Comparison of ENCODE assay signal across 12 cellular contexts in the genomic region with DNA sequence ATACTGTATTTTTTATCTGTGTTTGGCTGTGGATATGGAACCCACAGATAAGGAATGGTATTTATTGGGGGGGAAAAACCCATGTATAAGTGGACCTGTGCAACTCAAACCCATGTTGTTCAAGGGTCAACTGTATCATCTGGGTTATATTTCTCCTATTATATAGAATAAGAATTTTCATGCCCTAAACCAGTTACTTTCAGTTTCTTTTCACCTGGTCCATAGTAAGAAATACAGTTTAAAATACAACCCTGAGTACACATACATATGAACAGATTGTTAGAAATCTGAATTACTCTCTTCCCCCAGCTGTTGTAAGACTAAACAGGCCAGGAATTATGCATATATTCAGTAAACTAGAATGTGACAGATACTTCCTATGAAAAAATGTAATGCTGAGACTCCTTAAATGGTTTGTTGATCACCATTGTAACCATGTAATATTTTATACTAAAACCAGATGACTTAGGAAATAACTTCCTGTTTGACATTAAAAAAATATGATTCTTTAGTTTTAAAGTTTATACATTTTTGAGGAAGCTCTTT. TPM values are rescaled to one million over a fixed set of nuclear protein-coding genes. Genes with fewer than 3 reads are reported as not detected.
A peak's percentile ranks its signal among the peaks of the same experiment; 100 is the strongest.
DNase-seq lines count a peak whose midpoint lies in the region; ATAC-seq and TF ChIP-seq lines count a peak whose summit lies in the region.
"Had no signal": no experiment of that assay in that cellular context is flagged by ENCODE, and none has a peak within 500 bp of the region (broad histone marks: within the 10 kb centered on the region; RNA-seq: fewer than 3 reads in every experiment).

No MANE protein-coding gene starts in this region.

- H2BK120ac ChIP-seq in mesenchymal stem cell (ENCODE audit: low read depth, low read length) = no peak overlapping the region

- peaks cover 4% of the 10 kb centered on the region for H3K79me1 ChIP-seq in mesenchymal stem cell (replicated peaks; ENCODE audit: low read length, poor library complexity, severe bottlenecking)

- peak overlapping the region; percentile 50 for H3K4me3 Mint-ChIP-seq in CD8-positive, alpha-beta T cell
- no peak overlapping the region for H3K4me3 Mint-ChIP-seq in neural progenitor cell

- no peaks in the 10 kb centered on the region for H3K9me3 ChIP-seq in CD8-positive, alpha-beta T cell (ENCODE audit: low read length)
- H3K9me3 ChIP-seq in mesenchymal stem cell (ENCODE audit: control insufficient read depth, low read length) = peaks cover 2% of the 10 kb centered on the region
- no peaks in the 10 kb centered on the region for H3K9me3 ChIP-seq in neural progenitor cell (ENCODE audit: low read depth)
- H3K9me3 ChIP-seq: testis had no signal

- H2AFZ ChIP-seq in mesenchymal stem cell (ENCODE audit: low read depth, low read length) (no peak overlapping the region), neural progenitor cell (replicated peaks) (no peak overlapping the region)

- no peaks in the 10 kb centered on the region for H3K9me3 Mint-ChIP-seq in CD8-positive, alpha-beta T cell
- no peaks in the 10 kb centered on the region for H3K9me3 Mint-ChIP-seq in neural progenitor cell

- intact Hi-C loops in CD8-positive, alpha-beta T cell (cut with DNase I, micrococcal nuclease) = loop anchor here in 1 of 2 experiments (2.0 kb wide), 2 partner anchors 15 to 17 kb away; no protein-coding TSS in a partner anchor

- no peak overlapping the region for H2BK12ac ChIP-seq in mesenchymal stem cell (ENCODE audit: low read length in 2 of 2)

- no peak overlapping the region for H3K14ac ChIP-seq in mesenchymal stem cell (ENCODE audit: low read length in 2 of 2)

- H3K27ac ChIP-seq in CD8-positive, alpha-beta T cell (ENCODE audit: low read depth, low read length) = no peak overlapping the region
- H3K27ac ChIP-seq in mesenchymal stem cell (ENCODE audit: low read length, poor library complexity, severe bottlenecking) = no peak overlapping the region
- no peak overlapping the region for H3K27ac ChIP-seq in neural progenitor cell
- H3K27ac ChIP-seq: testis had no signal

- H3K4me1 Mint-ChIP-seq in CD8-positive, alpha-beta T cell (ENCODE audit: low read depth) = peaks cover 37% of the 10 kb centered on the region
- no peaks in the 10 kb centered on the region for H3K4me1 Mint-ChIP-seq in neural progenitor cell

- POLR2A ChIA-PET in CD8-positive, alpha-beta T cell (lab: Charles Lee) = interaction anchor here (0.7 kb wide), 1 partner anchor 40 kb away, joined by 3 read pairs; no protein-coding TSS in a partner anchor

- H3K27me3 ChIP-seq in CD8-positive, alpha-beta T cell (ENCODE audit: insufficient read depth, low read length) = no peaks in the 10 kb centered on the region
- H3K27me3 ChIP-seq in mesenchymal stem cell (ENCODE audit: control insufficient read depth in 1 of 2, insufficient read depth in 1 of 2, low read length in 2 of 2) (no peaks in the 10 kb centered on the region), neural progenitor cell (no peaks in the 10 kb centered on the region)
- H3K27me3 ChIP-seq: testis had no signal

- H4K20me1 ChIP-seq in neural progenitor cell (ENCODE audit: low read depth) = no peaks in the 10 kb centered on the region

- TF ChIP-seq CTCF in CD8-positive, alpha-beta T cell (IDR thresholded peaks at IDR 0.05) = no peak
- no peak for TF ChIP-seq CTCF in neural progenitor cell (IDR thresholded peaks at IDR 0.05)

- no peak overlapping the region for H3K4me3 ChIP-seq in CD8-positive, alpha-beta T cell (ENCODE audit: low read depth, low read length)
- peak overlapping the region in 1 of 2 experiments; percentile 50 for H3K4me3 ChIP-seq in mesenchymal stem cell (ENCODE audit: insufficient read depth in 1 of 2, low read depth in 1 of 2, low read length in 2 of 2)
- H3K4me3 ChIP-seq in neural progenitor cell = no peak overlapping the region
- H3K4me3 ChIP-seq: K562, testis had no signal

- no peaks in the 10 kb centered on the region for H3K27me3 Mint-ChIP-seq in CD8-positive, alpha-beta T cell (ENCODE audit: low read depth)
- H3K27me3 Mint-ChIP-seq in neural progenitor cell (ENCODE audit: insufficient read depth, low read depth) = no peaks in the 10 kb centered on the region

- CTCF ChIA-PET in CD8-positive, alpha-beta T cell (lab: Charles Lee) = interaction anchor here (1.0 to 2.7 kb wide), 2 partner anchors 574 to 584 kb away, joined by 3 to 16 read pairs; a partner anchor contains a TSS

- no peak overlapping the region for H3K23ac ChIP-seq in mesenchymal stem cell (ENCODE audit: low read length in 2 of 2)

- H3K27ac Mint-ChIP-seq in CD8-positive, alpha-beta T cell = peak overlapping the region; percentile 33
- H3K27ac Mint-ChIP-seq in neural progenitor cell = no peak overlapping the region

- H2BK15ac ChIP-seq in mesenchymal stem cell (ENCODE audit: low read depth, poor library complexity, severe bottlenecking) = no peak overlapping the region

- H3K36me3 ChIP-seq in CD8-positive, alpha-beta T cell (ENCODE audit: insufficient read depth, low read length) = no peaks in the 10 kb centered on the region
- H3K36me3 ChIP-seq in mesenchymal stem cell (ENCODE audit: control insufficient read depth in 1 of 2, insufficient read depth in 2 of 2, low read depth in 1 of 2, low read length in 2 of 2) = peaks cover 0 to 9% of the 10 kb centered on the region in 2 experiments
- no peaks in the 10 kb centered on the region for H3K36me3 ChIP-seq in neural progenitor cell

- no peak overlapping the region for H2BK5ac ChIP-seq in mesenchymal stem cell (ENCODE audit: low read depth, low read length, poor library complexity, severe bottlenecking)

- H3K9ac ChIP-seq in mesenchymal stem cell (ENCODE audit: low read length) (peak overlapping the region; percentile 44), neural progenitor cell (no peak overlapping the region)

- H2AK5ac ChIP-seq in mesenchymal stem cell (ENCODE audit: low read length, severe bottlenecking) = no peak overlapping the region

- H3F3A ChIP-seq in neural progenitor cell (ENCODE audit: low read depth) = no peaks in the 10 kb centered on the region

- H3K4me1 ChIP-seq in CD8-positive, alpha-beta T cell (ENCODE audit: insufficient read depth, low read length) = peaks cover 9% of the 10 kb centered on the region
- no peaks in the 10 kb centered on the region for H3K4me1 ChIP-seq in mesenchymal stem cell (ENCODE audit: control insufficient read depth, insufficient read depth, low read depth, low read length)
- peaks cover 10% of the 10 kb centered on the region for H3K4me1 ChIP-seq in neural progenitor cell
- H3K4me1 ChIP-seq: testis had no signal

- no peak overlapping the region for H4K8ac ChIP-seq in mesenchymal stem cell (ENCODE audit: low read length)

- no peak for DNase-seq in CD8-positive, alpha-beta T cell
- DNase-seq in amniotic epithelial cell (ENCODE audit: low read depth) = peak; percentile 7
- DNase-seq in mesenchymal stem cell = peak; percentile 10
- no peak for DNase-seq in NCI-H1436 (lab: John Stamatoyannopoulos, UW)
- DNase-seq in NCI-H774 (lab: John Stamatoyannopoulos, UW) = no peak
- DNase-seq in neural progenitor cell (ENCODE audit: low spot score) = no peak
- DNase-seq in cerebellum (ENCODE audit: low spot score) = no peak
- DNase-seq: DMS153, NCI-H2081, testis had no signal

- no peak for ATAC-seq in CD8-positive, alpha-beta T cell
- ATAC-seq in GM21717 (IDR thresholded peaks at IDR 0.05; ENCODE audit: unreplicated experiment) = peak; percentile 74
- ATAC-seq: K562 had no signal

- H3K79me2 ChIP-seq in neural progenitor cell (ENCODE audit: low read depth) = no peaks in the 10 kb centered on the region

- H3K4ac ChIP-seq in mesenchymal stem cell (ENCODE audit: low read depth in 1 of 2, low read length in 2 of 2) = no peak overlapping the region

- H4K91ac ChIP-seq in mesenchymal stem cell (ENCODE audit: low read length) = no peak overlapping the region

- no peak overlapping the region for H3K18ac ChIP-seq in mesenchymal stem cell (ENCODE audit: low read depth in 1 of 2, low read length in 2 of 2)

- peaks cover 25% of the 10 kb centered on the region for H3K36me3 Mint-ChIP-seq in CD8-positive, alpha-beta T cell
- peaks cover 3% of the 10 kb centered on the region for H3K36me3 Mint-ChIP-seq in neural progenitor cell

- H3K4me2 ChIP-seq in mesenchymal stem cell (ENCODE audit: low read length, poor library complexity, severe bottlenecking) = no peak overlapping the region
- H3K4me2 ChIP-seq in neural progenitor cell = no peak overlapping the region

RNA-seq across cellular contexts. Expression of a gene that starts 52.6 kb away (rescaled TPM):
- under 1 TPM in 1 of 2 experiments, not detected in 1; 0.54 TPM for total RNA-seq in CD8-positive, alpha-beta T cell
- 0.80 TPM for polyA plus RNA-seq in mesenchymal stem cell (2013, experiment 1 of 2)
- polyA plus RNA-seq in mesenchymal stem cell (2013, experiment 2 of 2) = 0.53 TPM
- total RNA-seq in neural progenitor cell (ENCODE audit: low replicate concordance) = 0.60 and 0.87 TPM in 2 replicates
- total RNA-seq in cerebellum = 1.8 TPM

RNA-seq across cellular contexts. Expression of a gene that starts 52.7 kb away (rescaled TPM):
- total RNA-seq in CD8-positive, alpha-beta T cell = 10 to 100 TPM; 27.2 to 29.2 TPM
- 55.9 TPM for polyA plus RNA-seq in mesenchymal stem cell (2013, experiment 1 of 2)
- 56.4 TPM for polyA plus RNA-seq in mesenchymal stem cell (2013, experiment 2 of 2)
- total RNA-seq in neural progenitor cell (ENCODE audit: low replicate concordance) (61.2 and 74.0 TPM in 2 replicates), cerebellum (97.4 TPM)

RNA-seq across cellular contexts. Expression of a gene that starts 54.5 kb away (rescaled TPM):
- total RNA-seq in CD8-positive, alpha-beta T cell = 10 to 100 TPM; 28.0 to 31.0 TPM
- polyA plus RNA-seq in mesenchymal stem cell (2013, experiment 1 of 2) = 47.5 TPM
- 52.3 TPM for polyA plus RNA-seq in mesenchymal stem cell (2013, experiment 2 of 2)
- 13.0 and 21.4 TPM in 2 replicates for total RNA-seq in neural progenitor cell (ENCODE audit: low replicate concordance)
- total RNA-seq in cerebellum = 15.1 TPM

Comparison
In these comparisons a context has a peak if more than half of its experiments do, and no peak if none do; other contexts are left out.
1. DNase-seq: peak in amniotic epithelial cell (single experiment) and mesenchymal stem cell (single experiment); none in CD8-positive, alpha-beta T cell (0 of 7), NCI-H1436 (single experiment), NCI-H774 (single experiment), neural progenitor cell (single experiment) and cerebellum (single experiment).